Comparison of ENCODE assay signal across 16 cellular contexts in the genomic region with DNA sequence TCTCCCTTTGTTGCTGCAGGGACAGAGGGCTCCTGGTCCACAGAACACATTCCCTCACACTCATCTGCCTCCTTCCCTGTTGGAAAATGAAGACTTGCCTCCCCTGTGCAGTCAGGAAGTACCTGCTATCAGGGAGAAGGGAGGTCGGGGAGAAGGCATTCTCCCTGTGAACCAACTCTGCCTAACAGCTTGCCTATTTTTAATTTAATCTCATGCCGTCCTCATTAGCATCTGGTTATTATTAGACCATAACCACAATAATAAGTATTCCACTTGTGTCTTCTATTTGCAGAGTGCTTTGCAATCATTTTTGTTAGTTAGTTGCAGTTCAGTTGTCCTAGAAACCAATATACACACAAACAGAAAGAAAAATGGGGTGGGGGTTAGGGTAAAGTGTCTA.
DNase-seq lines count a peak whose midpoint lies in the region; ATAC-seq and TF ChIP-seq lines count a peak whose summit lies in the region.
"Had no signal": no experiment of that assay in that cellular context is flagged by ENCODE, and none has a peak within 500 bp of the region (broad histone marks: within the 10 kb centered on the region; RNA-seq: fewer than 3 reads in every experiment).

No MANE protein-coding gene starts in this region.

- ATAC-seq in heart left ventricle (peak; percentile 62 to 89 (median 76)), heart right ventricle (peak; percentile 50 to 93 (median 80)), right cardiac atrium (peak; percentile 49 to 65), GM21360 (IDR thresholded peaks at IDR 0.05; ENCODE audit: unreplicated experiment) (no peak)
- ATAC-seq: CD8-positive, alpha-beta T cell; GM23338; HCT116 had no signal

- H3K36me3 ChIP-seq in heart left ventricle (no peaks in the 10 kb centered on the region), right atrium auricular region (no peaks in the 10 kb centered on the region), heart right ventricle (no peaks in the 10 kb centered on the region), WERI-Rb-1 (no peaks in the 10 kb centered on the region)

- H3K27ac ChIP-seq in heart left ventricle: peak overlapping the region in 2 of 12 donors; percentile 43 to 52
- H3K27ac ChIP-seq in right atrium auricular region: peak overlapping the region in 1 of 2 donors; percentile 4
- H3K27ac ChIP-seq in heart right ventricle: peak overlapping the region in 4 of 10 donors; percentile 14 to 53 (median 44)
- peak overlapping the region; percentile 75 for H3K27ac ChIP-seq in right cardiac atrium (ENCODE audit: low read length)
- H3K27ac ChIP-seq in WERI-Rb-1: no peak overlapping the region
- H3K27ac ChIP-seq: C4-2B had no signal

- H3K27me3 ChIP-seq in heart left ventricle: peaks cover 0 to 5% (median 0%) of the 10 kb centered on the region in 9 donors
- H3K27me3 ChIP-seq in right atrium auricular region: no peaks in the 10 kb centered on the region
- H3K27me3 ChIP-seq in heart right ventricle: peaks cover 0 to 10% (median 0%) of the 10 kb centered on the region in 7 donors
- H3K27me3 ChIP-seq in right cardiac atrium (ENCODE audit: control insufficient read depth, insufficient read depth): no peaks in the 10 kb centered on the region
- H3K27me3 ChIP-seq in WERI-Rb-1 (ENCODE audit: insufficient read depth, low read depth, severe bottlenecking): no peaks in the 10 kb centered on the region

- H3K9me3 ChIP-seq in heart left ventricle: no peaks in the 10 kb centered on the region
- H3K9me3 ChIP-seq in right atrium auricular region: no peaks in the 10 kb centered on the region
- H3K9me3 ChIP-seq in heart right ventricle: no peaks in the 10 kb centered on the region
- no peaks in the 10 kb centered on the region for H3K9me3 ChIP-seq in right cardiac atrium (ENCODE audit: control insufficient read depth, low read length)
- H3K9me3 ChIP-seq in WERI-Rb-1 (ENCODE audit: severe bottlenecking): no peaks in the 10 kb centered on the region
- H3K9me3 ChIP-seq: Caco-2 had no signal

- H3K4me1 ChIP-seq in heart left ventricle (peaks cover 0 to 13% (median 0%) of the 10 kb centered on the region in 12 donors), right atrium auricular region (peaks cover 0 to 19% of the 10 kb centered on the region in 2 donors), heart right ventricle (peaks cover 0 to 21% (median 0%) of the 10 kb centered on the region in 9 donors), right cardiac atrium (ENCODE audit: control insufficient read depth, insufficient read depth, low read length) (peaks cover 4% of the 10 kb centered on the region)
- H3K4me1 ChIP-seq: Caco-2 had no signal

- no peak for TF ChIP-seq POLR2A in heart left ventricle (IDR thresholded peaks at IDR 0.05)

- TF ChIP-seq CTCF in heart left ventricle (IDR thresholded peaks at IDR 0.05): no peak
- TF ChIP-seq CTCF in right atrium auricular region (IDR thresholded peaks at IDR 0.05): no peak
- no peak for TF ChIP-seq CTCF in heart right ventricle (IDR thresholded peaks at IDR 0.05)
- TF ChIP-seq CTCF in WERI-Rb-1 (IDR thresholded peaks at IDR 0.05; ENCODE audit: low read depth, low read length): no peak

- DNase-seq in heart left ventricle (no peak), right atrium auricular region (ENCODE audit: low spot score) (no peak), heart right ventricle (no peak), right cardiac atrium (no peak), WERI-Rb-1 (no peak)
- DNase-seq: Caco-2; CD4-positive, CD25-positive, alpha-beta regulatory T cell; CD8-positive, alpha-beta T cell; DMS153; DND-41; H9; HFFc6 had no signal

- intact Hi-C loops in heart left ventricle (cut with DNase I) (no loop called here), heart right ventricle (cut with DNase I) (no loop called here), right cardiac atrium (cut with DNase I) (no loop called here)

- WGBS in heart left ventricle, 4 donors: 22 to 37% (median 27%) methylated on average over 2 of the region's 2 CpGs
- 33 to 40% methylated on average over 2 of the region's 2 CpGs for WGBS in heart right ventricle, 2 donors
- 47% methylated on average over 2 of the region's 2 CpGs for WGBS in right cardiac atrium

- H3K4me3 ChIP-seq in heart left ventricle (no peak overlapping the region), right atrium auricular region (no peak overlapping the region), heart right ventricle (no peak overlapping the region), right cardiac atrium (ENCODE audit: low read length) (no peak overlapping the region), WERI-Rb-1 (ENCODE audit: low read depth, low read length) (no peak overlapping the region)
- H3K4me3 ChIP-seq: GM23338 had no signal
